In the genomic region with DNA sequence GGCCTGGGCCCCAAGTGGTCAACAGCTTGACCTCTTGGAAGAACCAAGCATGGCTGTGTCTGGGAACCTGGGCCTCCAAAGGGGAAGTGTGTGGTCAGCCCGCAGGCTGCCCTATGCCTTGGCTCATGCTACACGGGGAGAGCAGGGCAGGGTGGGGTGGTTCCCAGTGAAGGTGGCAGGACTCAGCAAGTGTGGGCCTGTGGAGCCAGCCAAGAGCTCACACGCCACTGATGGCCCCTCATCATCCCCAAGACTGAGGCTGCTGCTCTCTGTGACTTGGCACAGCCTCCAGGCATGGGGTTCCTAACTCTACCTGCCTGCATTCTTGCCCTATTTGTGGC, we compare ENCODE assay signal across 24 cellular contexts.
"Had no signal": no experiment of that assay in that cellular context is flagged by ENCODE, and none has a peak within 500 bp of the region (broad histone marks: within the 10 kb centered on the region; RNA-seq: fewer than 3 reads in every experiment).

No MANE protein-coding gene starts in this region.

- H3K9me3 ChIP-seq: gastroesophageal sphincter, left lung, lower lobe of right lung, right lobe of liver, thyroid gland, upper lobe of left lung had no signal

- DNase-seq: activated B cell treated with CpG ODN at 0.5 μM for 24 hours; activated CD8-positive, alpha-beta memory T cell treated with anti-CD3 and anti-CD28 coated beads, Interleukin-2, amount 10 ng/mL, durations not matched to agents 7 days and 5 days; activated CD8-positive, alpha-beta T cell treated with anti-CD3 and anti-CD28 coated beads, Interleukin-2, amount 10 ng/mL, durations not matched to agents 7 days and 5 days; activated naive CD8-positive, alpha-beta T cell treated with anti-CD3 and anti-CD28 coated beads, Interleukin-2, amount 50 U/mL, for 24 hours; activated T-cell treated with anti-CD3 and anti-CD28 coated beads, Interleukin-2, amount 50 U/mL, for 48 hours; amygdala; hypothalamus; kidney glomerular epithelial cell; lower lobe of right lung; mesenchymal stem cell; naive thymus-derived CD8-positive, alpha-beta T cell; stimulated activated CD4-positive, alpha-beta T cell treated with anti-CD3 and anti-CD28 coated beads, Interleukin-12 subunit alpha, Interleukin-12 subunit beta, amount 100 ng/mL, for 4 hours; stimulated activated CD4-positive, alpha-beta T cell treated with anti-CD3 and anti-CD28 coated beads, Interleukin-4, amount 100 ng/mL, for 24 hours; stimulated activated naive CD8-positive, alpha-beta T cell treated with anti-CD3 and anti-CD28 coated beads, Interleukin-15, amount 100 ng/mL, for 72 hours; SW 1271; T1000; thyroid gland; upper lobe of left lung had no signal

- FAIRE-seq: endometrium had no signal

- H3K27me3 ChIP-seq: gastroesophageal sphincter, left lung, right lobe of liver, thyroid gland, upper lobe of left lung had no signal

- H3K27ac ChIP-seq: epithelial cell of prostate, gastroesophageal sphincter, left lung, lower lobe of right lung, right lobe of liver, skin epidermis, thyroid gland, upper lobe of left lung had no signal

- H3K4me1 ChIP-seq: gastroesophageal sphincter, lower lobe of right lung, right lobe of liver, thyroid gland, upper lobe of left lung had no signal

- H3K4me3 ChIP-seq: gastroesophageal sphincter, left lung, lower lobe of right lung, right lobe of liver, skin epidermis, thyroid gland, upper lobe of left lung had no signal
